19 cellular contexts compared by ENCODE assay signal in genomic region chr4:156764145-156764544, GRCh38.
DNase-seq lines count a peak whose midpoint lies in the region; ATAC-seq and TF ChIP-seq lines count a peak whose summit lies in the region.
"Had no signal": no experiment of that assay in that cellular context is flagged by ENCODE, and none has a peak within 500 bp of the region (broad histone marks: within the 10 kb centered on the region; RNA-seq: fewer than 3 reads in every experiment).

No MANE protein-coding gene starts in this region.

- H3K36me3 ChIP-seq in breast epithelium (no peaks in the 10 kb centered on the region), adipocyte (ENCODE audit: control insufficient read depth, insufficient read depth, low read length, severe bottlenecking) (peaks cover 7% of the 10 kb centered on the region), hepatocyte (replicated peaks; ENCODE audit: insufficient read depth, low read depth) (no peaks in the 10 kb centered on the region), heart left ventricle (peaks cover 0 to 8% (median 0%) of the 10 kb centered on the region in 9 donors)
- H3K36me3 ChIP-seq: cardiac muscle cell, upper lobe of left lung had no signal

- H3K27me3 Mint-ChIP-seq in MCF 10A (ENCODE audit: insufficient read depth, unreplicated experiment) = no peaks in the 10 kb centered on the region
- peaks cover 6% of the 10 kb centered on the region for H3K27me3 Mint-ChIP-seq in nephron progenitor cell (ENCODE audit: low read depth, poor library complexity)
- H3K27me3 Mint-ChIP-seq: CD8-positive, alpha-beta memory T cell; naive thymus-derived CD8-positive, alpha-beta T cell had no signal

- H3K36me3 Mint-ChIP-seq in MCF 10A (ENCODE audit: insufficient read depth, unreplicated experiment) = peaks cover 51% of the 10 kb centered on the region
- peaks cover 47% of the 10 kb centered on the region for H3K36me3 Mint-ChIP-seq in nephron progenitor cell (ENCODE audit: low read depth)
- H3K36me3 Mint-ChIP-seq: CD8-positive, alpha-beta memory T cell; naive thymus-derived CD8-positive, alpha-beta T cell had no signal

- CTCF ChIA-PET in MCF 10A (lab: Yijun Ruan, JAX) = no interaction called here

- no peaks in the 10 kb centered on the region for H3K79me2 ChIP-seq in hepatocyte

- H3K9me3 Mint-ChIP-seq in MCF 10A (ENCODE audit: unreplicated experiment) = no peaks in the 10 kb centered on the region
- no peaks in the 10 kb centered on the region for H3K9me3 Mint-ChIP-seq in nephron progenitor cell
- H3K9me3 Mint-ChIP-seq: naive thymus-derived CD8-positive, alpha-beta T cell had no signal

- intact Hi-C loops in MCF 10A (cut with micrococcal nuclease) = no loop called here
- intact Hi-C loops in breast epithelium (cut with DNase I; ENCODE audit: low total_unique reads) = no loop called here
- intact Hi-C loops in heart left ventricle (cut with DNase I) = no loop called here

- H3K4me3 ChIP-seq in breast epithelium (no peak overlapping the region), adipocyte (ENCODE audit: low read length) (no peak overlapping the region), hepatocyte (no peak overlapping the region), heart left ventricle (no peak overlapping the region)
- H3K4me3 ChIP-seq: cardiac muscle cell, upper lobe of left lung had no signal

- H3K27ac ChIP-seq in breast epithelium (no peak overlapping the region), hepatocyte (no peak overlapping the region), heart left ventricle (no peak overlapping the region)
- H3K27ac ChIP-seq: cardiac muscle cell, upper lobe of left lung had no signal

- DNase-seq in MCF 10A (ENCODE audit: unreplicated experiment) (peak; percentile 40), breast epithelium (ENCODE audit: low spot score in 2 of 2) (no peak), adipocyte (ENCODE audit: low read depth) (peak; percentile 44), hepatocyte (ENCODE audit: low spot score) (no peak), nephron progenitor cell (no peak), globus pallidus (ENCODE audit: low spot score) (no peak), heart left ventricle (no peak), SHP77 (lab: John Stamatoyannopoulos, UW) (no peak)
- DNase-seq: ACHN; activated CD4-positive, alpha-beta T cell treated with anti-CD3 and anti-CD28 coated beads for 4 hours; activated naive CD4-positive, alpha-beta T cell treated with anti-CD3 and anti-CD28 coated beads, Interleukin-2, amount 50 U/mL, for 16 hours; CD8-positive, alpha-beta memory T cell; effector CD4-positive, alpha-beta T cell; left ventricle myocardium superior; naive thymus-derived CD8-positive, alpha-beta T cell; NCI-H1930; stimulated activated naive CD4-positive, alpha-beta T cell treated with Interleukin-2 at 50 U/mL for 16 hours; upper lobe of left lung had no signal

- H3K9me3 ChIP-seq in breast epithelium (no peaks in the 10 kb centered on the region), adipocyte (ENCODE audit: control insufficient read depth, low read length) (no peaks in the 10 kb centered on the region), hepatocyte (ENCODE audit: low read depth) (no peaks in the 10 kb centered on the region), heart left ventricle (no peaks in the 10 kb centered on the region)
- H3K9me3 ChIP-seq: upper lobe of left lung had no signal

- H3K27me3 ChIP-seq in breast epithelium = no peaks in the 10 kb centered on the region
- H3K27me3 ChIP-seq in adipocyte (replicated peaks; ENCODE audit: control insufficient read depth, insufficient read depth, low read length) = no peaks in the 10 kb centered on the region
- H3K27me3 ChIP-seq in hepatocyte = no peaks in the 10 kb centered on the region
- no peaks in the 10 kb centered on the region for H3K27me3 ChIP-seq in heart left ventricle
- H3K27me3 ChIP-seq: cardiac muscle cell, upper lobe of left lung had no signal

- no peak for TF ChIP-seq POLR2A in breast epithelium (IDR thresholded peaks at IDR 0.05)
- TF ChIP-seq POLR2A in heart left ventricle (IDR thresholded peaks at IDR 0.05) = no peak

- POLR2A ChIA-PET in MCF 10A (lab: Yijun Ruan, JAX) = interaction anchor here (0.6 to 1.4 kb wide), 6 partner anchors 11 to 207 kb away, joined by 3 read pairs; no protein-coding TSS in a partner anchor

- H4K20me1 ChIP-seq in hepatocyte (ENCODE audit: insufficient read depth, poor library complexity, severe bottlenecking) = no peaks in the 10 kb centered on the region

- no peak overlapping the region for H2AFZ ChIP-seq in hepatocyte

- no peak overlapping the region for H3K4me3 Mint-ChIP-seq in MCF 10A (ENCODE audit: unreplicated experiment)
- H3K4me3 Mint-ChIP-seq in nephron progenitor cell = no peak overlapping the region
- H3K4me3 Mint-ChIP-seq: CD8-positive, alpha-beta memory T cell; naive thymus-derived CD8-positive, alpha-beta T cell had no signal

- H3K9me2 ChIP-seq in hepatocyte (replicated peaks; ENCODE audit: insufficient read depth) = no peaks in the 10 kb centered on the region

- peak overlapping the region; percentile 3 for H3K4me2 ChIP-seq in hepatocyte

- H3K9ac ChIP-seq in adipocyte (ENCODE audit: low read length) = no peak overlapping the region

- H3K27ac Mint-ChIP-seq in MCF 10A (ENCODE audit: low read depth, unreplicated experiment) (peak overlapping the region; percentile 46), nephron progenitor cell (no peak overlapping the region)
- H3K27ac Mint-ChIP-seq: CD8-positive, alpha-beta memory T cell; naive thymus-derived CD8-positive, alpha-beta T cell had no signal

- H3K4me1 Mint-ChIP-seq in MCF 10A (ENCODE audit: insufficient read depth, unreplicated experiment) = peaks cover 35% of the 10 kb centered on the region
- H3K4me1 Mint-ChIP-seq in nephron progenitor cell = peaks cover 17% of the 10 kb centered on the region
- H3K4me1 Mint-ChIP-seq: CD8-positive, alpha-beta memory T cell; naive thymus-derived CD8-positive, alpha-beta T cell had no signal

- H3K4me1 ChIP-seq in breast epithelium = no peaks in the 10 kb centered on the region
- peaks cover 21% of the 10 kb centered on the region for H3K4me1 ChIP-seq in adipocyte (ENCODE audit: control insufficient read depth, insufficient read depth, low read length)
- peaks cover 15% of the 10 kb centered on the region for H3K4me1 ChIP-seq in hepatocyte (ENCODE audit: insufficient read depth)
- H3K4me1 ChIP-seq in heart left ventricle = peaks cover 0 to 14% (median 1%) of the 10 kb centered on the region in 12 donors

- TF ChIP-seq CTCF in MCF 10A (IDR thresholded peaks at IDR 0.05; ENCODE audit: unreplicated experiment) = no peak
- no peak for TF ChIP-seq CTCF in breast epithelium (IDR thresholded peaks at IDR 0.05)
- TF ChIP-seq CTCF in hepatocyte (IDR thresholded peaks at IDR 0.05; ENCODE audit: poor library complexity) = no peak
- TF ChIP-seq CTCF in nephron progenitor cell (IDR thresholded peaks at IDR 0.05) = no peak
- TF ChIP-seq CTCF in heart left ventricle (IDR thresholded peaks at IDR 0.05) = no peak

- no TSS peak for BruUV-seq in MCF 10A (replicated peaks; lab: Mats Ljungman, UMichigan)

- 60% methylated on average over 2 of the region's 2 CpGs for WGBS in hepatocyte (ENCODE audit: low lambda C conversion rate, missing lambda C conversion rate)
- 16 to 27% (median 23%) methylated on average over 2 of the region's 2 CpGs for WGBS in heart left ventricle, 4 donors

- ATAC-seq in heart left ventricle = no peak
- ATAC-seq: naive thymus-derived CD8-positive, alpha-beta T cell had no signal

Comparison
In these comparisons a context has a peak if more than half of its experiments do, and no peak if none do; other contexts are left out.
1. DNase-seq: peak in MCF 10A (single experiment) and adipocyte (single experiment); none in breast epithelium (0 of 2), hepatocyte (single experiment), nephron progenitor cell (single experiment), globus pallidus (single experiment), heart left ventricle (0 of 5) and SHP77 (0 of 2).